In genomic region chr12:88416786-88417185, GRCh38 we compare ENCODE assay signal across 22 cellular contexts.
A peak's percentile ranks its signal among the peaks of the same experiment; 100 is the strongest.
DNase-seq lines count a peak whose midpoint lies in the region; ATAC-seq and TF ChIP-seq lines count a peak whose summit lies in the region.
"Had no signal": no experiment of that assay in that cellular context is flagged by ENCODE, and none has a peak within 500 bp of the region (broad histone marks: within the 10 kb centered on the region; RNA-seq: fewer than 3 reads in every experiment).

No MANE protein-coding gene starts in this region.

- H3K56ac ChIP-seq in H9 (ENCODE audit: insufficient read length, low read depth, low read length), result no peak overlapping the region

- H3K27ac Mint-ChIP-seq in H9, result no peak overlapping the region
- H3K27ac Mint-ChIP-seq: CD8-positive, alpha-beta memory T cell; immature natural killer cell had no signal

- no peak overlapping the region for H2BK15ac ChIP-seq in H9 (ENCODE audit: low read depth, low read length)

- H4K8ac ChIP-seq in H9 (replicated peaks; ENCODE audit: insufficient read length, low read depth, low read length), result no peak overlapping the region

- H3K4me3 Mint-ChIP-seq in H9, result no peak overlapping the region
- H3K4me3 Mint-ChIP-seq: CD8-positive, alpha-beta memory T cell; central memory CD8-positive, alpha-beta T cell; immature natural killer cell had no signal

- no peak overlapping the region for H4K5ac ChIP-seq in H9 (ENCODE audit: insufficient read length, low read depth, low read length)

- no peak overlapping the region for H3K4ac ChIP-seq in H9 (ENCODE audit: low read depth, low read length)

- H2AK5ac ChIP-seq in H9 (ENCODE audit: insufficient read length, low read length), result no peak overlapping the region

- H3K4me2 ChIP-seq in H9 (ENCODE audit: insufficient read depth, insufficient read length, low read length), result no peak overlapping the region

- H3K23ac ChIP-seq in H9 (ENCODE audit: insufficient read length, low read depth, low read length), result no peak overlapping the region

- H3K18ac ChIP-seq in H9 (ENCODE audit: insufficient read length, low read depth, low read length), result no peak overlapping the region

- H3T11ph ChIP-seq in H9 (ENCODE audit: low read length), result no peak overlapping the region

- DNase-seq in left ventricle myocardium inferior (no peak), Right ventricle myocardium superior (no peak), NCI-H524 (lab: John Stamatoyannopoulos, UW) (peak; percentile 7 to 37), D341Med (ENCODE audit: low spot score) (no peak), LoVo (ENCODE audit: low spot score) (no peak), H9 (no peak)
- DNase-seq: amniotic stem cell; CD8-positive, alpha-beta memory T cell; effector CD4-positive, alpha-beta T cell; HCEC 1CT; heart left ventricle; immature natural killer cell; NCI-H1436; occipital lobe; right lobe of liver; stimulated activated naive CD4-positive, alpha-beta T cell treated with Interleukin-2 at 50 U/mL for 16 hours; T1000; transverse colon had no signal

- no peaks in the 10 kb centered on the region for H3K23me2 ChIP-seq in H9 (ENCODE audit: insufficient read length, low read depth, low read length, poor library complexity, severe bottlenecking)

- TF ChIP-seq CTCF in left ventricle myocardium inferior (IDR thresholded peaks at IDR 0.05; ENCODE audit: borderline replicate concordance), result no peak
- TF ChIP-seq CTCF in WI38 (IDR thresholded peaks at IDR 0.05; ENCODE audit: low read depth, low read length), result no peak
- no peak for TF ChIP-seq CTCF in H9 (conservative IDR thresholded peaks at IDR 0.05)

- H3K27ac ChIP-seq in left ventricle myocardium inferior (replicated peaks) (peak overlapping the region; percentile 36), H9 (ENCODE audit: insufficient read length, low read depth, low read length) (no peak overlapping the region)
- H3K27ac ChIP-seq: right lobe of liver had no signal

- ATAC-seq in Right ventricle myocardium superior (ENCODE audit: poor library complexity) (no peak), HG03045 (IDR thresholded peaks at IDR 0.05; ENCODE audit: unreplicated experiment) (no peak)
- ATAC-seq: heart left ventricle had no signal

- H2BK120ac ChIP-seq in H9 (ENCODE audit: low read depth, low read length, poor library complexity, severe bottlenecking), result no peak overlapping the region

- H4K91ac ChIP-seq in H9 (ENCODE audit: insufficient read length, low read depth, low read length), result no peak overlapping the region

- no peaks in the 10 kb centered on the region for H3K9me3 ChIP-seq in left ventricle myocardium inferior (replicated peaks)
- H3K9me3 ChIP-seq in H9 (ENCODE audit: control insufficient read depth, low read depth, low read length), result no peaks in the 10 kb centered on the region
- H3K9me3 ChIP-seq: esophagus muscularis mucosa, heart left ventricle, right lobe of liver, transverse colon had no signal

- H4K20me1 ChIP-seq in H9 (ENCODE audit: control insufficient read depth, insufficient read depth, insufficient read length), result no peaks in the 10 kb centered on the region

- no peak overlapping the region for H2BK5ac ChIP-seq in H9 (ENCODE audit: insufficient read length, low read length)

- H3K14ac ChIP-seq in H9 (ENCODE audit: insufficient read depth, low read length), result no peak overlapping the region

- H2AFZ ChIP-seq in H9 (ENCODE audit: low read length), result no peak overlapping the region

- peak overlapping the region; percentile 32 for H3K4me3 ChIP-seq in left ventricle myocardium inferior
- peak overlapping the region; percentile 25 for H3K4me3 ChIP-seq in WI38 (ENCODE audit: low read depth, low read length)
- H3K4me3 ChIP-seq: right lobe of liver, transverse colon had no signal

- H2BK12ac ChIP-seq in H9 (ENCODE audit: insufficient read length, low read depth, low read length), result no peak overlapping the region

- H3K4me1 Mint-ChIP-seq in H9, result peaks cover 2 to 4% of the 10 kb centered on the region in 2 experiments; a peak in 3 of 4 replicates
- H3K4me1 Mint-ChIP-seq: CD8-positive, alpha-beta memory T cell; central memory CD8-positive, alpha-beta T cell; immature natural killer cell had no signal

- no peaks in the 10 kb centered on the region for H3K27me3 ChIP-seq in left ventricle myocardium inferior (ENCODE audit: low read depth)
- H3K27me3 ChIP-seq in H9 (ENCODE audit: insufficient read depth, low read length), result no peaks in the 10 kb centered on the region
- H3K27me3 ChIP-seq: esophagus muscularis mucosa, heart left ventricle, transverse colon had no signal

- H3K36me3 Mint-ChIP-seq in H9 (ENCODE audit: insufficient read depth in 1 of 3, low read depth in 3 of 3), result no peaks in the 10 kb centered on the region
- H3K36me3 Mint-ChIP-seq: CD8-positive, alpha-beta memory T cell; immature natural killer cell had no signal

- intact Hi-C loops in left ventricle myocardium inferior (cut with micrococcal nuclease) (no loop called here), Right ventricle myocardium superior (cut with DNase I) (loop anchor here (5.0 kb wide), 1 partner anchor 161 kb away; no protein-coding TSS in a partner anchor)

- no peak overlapping the region for H2BK20ac ChIP-seq in H9 (ENCODE audit: low read depth, low read length, poor library complexity, severe bottlenecking)

- no peaks in the 10 kb centered on the region for H3K9me3 Mint-ChIP-seq in H9
- H3K9me3 Mint-ChIP-seq: CD8-positive, alpha-beta memory T cell; central memory CD8-positive, alpha-beta T cell had no signal

- no peaks in the 10 kb centered on the region for H3K36me3 ChIP-seq in left ventricle myocardium inferior
- H3K36me3 ChIP-seq: esophagus muscularis mucosa, heart left ventricle, right lobe of liver, transverse colon had no signal

- WGBS in H9 (ENCODE audit: extremely low coverage, insufficient read length, low lambda C conversion rate), result no CpG with 5 or more reads among the region's 2 CpGs

- H3K79me2 ChIP-seq in H9 (ENCODE audit: insufficient read depth, low read length), result no peaks in the 10 kb centered on the region

- no peak overlapping the region for H3K9ac ChIP-seq in H9 (ENCODE audit: extremely low read depth, insufficient read length, low read length)

- no peaks in the 10 kb centered on the region for H3K27me3 Mint-ChIP-seq in H9 (ENCODE audit: low read depth)
- H3K27me3 Mint-ChIP-seq: central memory CD8-positive, alpha-beta T cell had no signal

- H3K4me1 ChIP-seq in left ventricle myocardium inferior (no peaks in the 10 kb centered on the region), H9 (ENCODE audit: insufficient read depth, low read length) (no peaks in the 10 kb centered on the region)
- H3K4me1 ChIP-seq: transverse colon had no signal

- H3K79me1 ChIP-seq in H9 (ENCODE audit: insufficient read depth, low read depth, low read length, poor library complexity, severe bottlenecking), result no peaks in the 10 kb centered on the region

Comparison
In these comparisons a context has a peak if more than half of its experiments do, and no peak if none do; other contexts are left out.
1. DNase-seq: peak in NCI-H524 (2 of 2); none in left ventricle myocardium inferior (single experiment), Right ventricle myocardium superior (single experiment), D341Med (single experiment), LoVo (single experiment) and H9 (single experiment).